In the genomic region with DNA sequence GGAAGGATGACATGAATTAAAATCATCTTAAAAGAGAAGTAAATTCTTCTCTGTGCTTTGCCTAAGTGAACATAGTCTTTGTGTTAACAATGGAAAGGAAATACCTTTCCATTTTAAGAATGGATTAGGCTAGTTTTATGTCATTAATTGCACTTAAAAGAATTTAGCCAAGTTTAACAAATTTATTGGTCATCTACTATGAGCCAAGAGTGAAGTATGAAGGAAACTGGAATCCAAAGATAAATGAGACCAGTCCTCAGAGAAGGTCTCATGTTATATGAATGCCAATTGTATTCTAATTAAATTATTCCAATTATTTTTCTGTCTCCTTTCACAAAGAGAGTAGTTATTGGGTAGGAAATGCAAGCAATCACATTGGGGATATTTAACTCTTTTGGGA, we compare ENCODE assay signal across 35 cellular contexts.
"Had no signal": no experiment of that assay in that cellular context is flagged by ENCODE, and none has a peak within 500 bp of the region (broad histone marks: within the 10 kb centered on the region; RNA-seq: fewer than 3 reads in every experiment).

No MANE protein-coding gene starts in this region.

- H3K4me3 ChIP-seq: ascending aorta, body of pancreas, breast epithelium had no signal

- H3K9me3 Mint-ChIP-seq: activated naive CD4-positive, alpha-beta T cell treated with anti-CD3 and anti-CD28 coated beads, Interleukin-2, amount 50 U/mL, for 24 hours had no signal

- FAIRE-seq: colon, TTC549 had no signal

- H3K36me3 Mint-ChIP-seq: activated CD8-positive, alpha-beta memory T cell treated with anti-CD3 and anti-CD28 coated beads, Interleukin-2, amount 10 ng/mL, durations not matched to agents 7 days and 5 days; activated naive CD4-positive, alpha-beta T cell treated with anti-CD3 and anti-CD28 coated beads, Interleukin-2, amount 10 ng/mL, durations not matched to agents 7 days and 5 days; activated naive CD4-positive, alpha-beta T cell treated with anti-CD3 and anti-CD28 coated beads, Interleukin-2, amount 50 U/mL, for 24 hours; activated naive CD8-positive, alpha-beta T cell; activated naive CD8-positive, alpha-beta T cell treated with anti-CD3 and anti-CD28 coated beads, Interleukin-2, amount 10 ng/mL, durations not matched to agents 7 days and 5 days had no signal

- H3K27me3 Mint-ChIP-seq: activated B cell treated with CpG ODN at 0.5 μM for 24 hours; activated CD4-positive, alpha-beta memory T cell treated with anti-CD3 and anti-CD28 coated beads, Interleukin-2, amount 10 ng/mL, durations not matched to agents 7 days and 5 days; activated CD4-positive, alpha-beta T cell treated with anti-CD3 and anti-CD28 coated beads, Interleukin-2, amount 10 ng/mL, durations not matched to agents 7 days and 5 days; activated CD8-positive, alpha-beta memory T cell treated with anti-CD3 and anti-CD28 coated beads, Interleukin-2, amount 10 ng/mL, durations not matched to agents 7 days and 5 days; activated naive CD4-positive, alpha-beta T cell treated with anti-CD3 and anti-CD28 coated beads, Interleukin-2, amount 10 ng/mL, durations not matched to agents 7 days and 5 days; activated naive CD4-positive, alpha-beta T cell treated with anti-CD3 and anti-CD28 coated beads, Interleukin-2, amount 50 U/mL, for 24 hours; activated naive CD8-positive, alpha-beta T cell; activated naive CD8-positive, alpha-beta T cell treated with anti-CD3 and anti-CD28 coated beads, Interleukin-2, amount 10 ng/mL, durations not matched to agents 7 days and 5 days; activated naive CD8-positive, alpha-beta T cell treated with anti-CD3 and anti-CD28 coated beads, Interleukin-2, amount 50 U/mL, for 24 hours; activated T-cell treated with anti-CD3 and anti-CD28 coated beads, Interleukin-2, amount 50 U/mL, for 24 hours had no signal

- DNase-seq: activated B cell treated with CpG ODN at 0.5 μM for 24 hours; activated CD4-positive, alpha-beta memory T cell treated with anti-CD3 and anti-CD28 coated beads, Interleukin-2, amount 10 ng/mL, durations not matched to agents 7 days and 5 days; activated CD4-positive, alpha-beta T cell treated with anti-CD3 and anti-CD28 coated beads for 4 hours; activated CD4-positive, alpha-beta T cell treated with anti-CD3 and anti-CD28 coated beads, Interleukin-2, amount 10 ng/mL, durations not matched to agents 7 days and 5 days; activated CD4-positive, alpha-beta T cell treated with anti-CD3 and anti-CD28 coated beads, Interleukin-2, amount 50 U/mL, for 48 hours; activated CD4-positive, CD25-positive, alpha-beta regulatory T cell treated with anti-CD3 and anti-CD28 coated beads, Interleukin-2, amount 50 U/mL, for 72 hours; activated CD8-positive, alpha-beta memory T cell treated with anti-CD3 and anti-CD28 coated beads for 24 hours; activated CD8-positive, alpha-beta memory T cell treated with anti-CD3 and anti-CD28 coated beads, Interleukin-2, amount 10 ng/mL, durations not matched to agents 7 days and 5 days; activated CD8-positive, alpha-beta memory T cell treated with anti-CD3 and anti-CD28 coated beads, Interleukin-2, amount 50 U/mL, for 48 hours; activated CD8-positive, alpha-beta T cell treated with anti-CD3 and anti-CD28 coated beads, Interleukin-2, amount 10 ng/mL, durations not matched to agents 7 days and 5 days; activated effector memory CD4-positive, alpha-beta T cell treated with Interleukin-2 at 50 U/mL for 16 hours; activated gamma-delta T cell; activated naive CD4-positive, alpha-beta T cell treated with anti-CD3 and anti-CD28 coated beads, Interleukin-2, amount 10 ng/mL, durations not matched to agents 7 days and 5 days; activated naive CD4-positive, alpha-beta T cell treated with Interleukin-2 at 50 U/mL for 16 hours; activated naive CD8-positive, alpha-beta T cell treated with anti-CD3 and anti-CD28 coated beads, Interleukin-2, amount 10 ng/mL, durations not matched to agents 7 days and 5 days; activated naive CD8-positive, alpha-beta T cell treated with anti-CD3 and anti-CD28 coated beads, Interleukin-2, amount 50 U/mL, for 24 hours; activated T-cell treated with anti-CD3 and anti-CD28 coated beads, Interleukin-2, amount 50 U/mL, for 24 hours; activated T-cell treated with anti-CD3 and anti-CD28 coated beads, Interleukin-2, amount 50 U/mL, for 48 hours; amygdala; anterior cingulate cortex; body of pancreas; brain microvascular endothelial cell; central memory CD4-positive, alpha-beta T cell; T-helper 2 cell; T-helper 9 cell had no signal

- H3K9me3 ChIP-seq: ascending aorta, body of pancreas, breast epithelium had no signal

- H3K36me3 ChIP-seq: ascending aorta, brain microvascular endothelial cell, breast epithelium had no signal

- H3K27ac ChIP-seq: ascending aorta, body of pancreas, brain microvascular endothelial cell, breast epithelium, VCaP had no signal

- H3K4me3 Mint-ChIP-seq: activated B cell treated with CpG ODN at 0.5 μM for 24 hours; activated CD4-positive, alpha-beta memory T cell treated with anti-CD3 and anti-CD28 coated beads, Interleukin-2, amount 10 ng/mL, durations not matched to agents 7 days and 5 days; activated CD4-positive, alpha-beta T cell treated with anti-CD3 and anti-CD28 coated beads, Interleukin-2, amount 10 ng/mL, durations not matched to agents 7 days and 5 days; activated CD8-positive, alpha-beta memory T cell treated with anti-CD3 and anti-CD28 coated beads, Interleukin-2, amount 10 ng/mL, durations not matched to agents 7 days and 5 days; activated CD8-positive, alpha-beta T cell treated with anti-CD3 and anti-CD28 coated beads, Interleukin-2, amount 10 ng/mL, durations not matched to agents 7 days and 5 days; activated naive CD4-positive, alpha-beta T cell treated with anti-CD3 and anti-CD28 coated beads, Interleukin-2, amount 10 ng/mL, durations not matched to agents 7 days and 5 days; activated naive CD4-positive, alpha-beta T cell treated with anti-CD3 and anti-CD28 coated beads, Interleukin-2, amount 50 U/mL, for 24 hours; activated naive CD8-positive, alpha-beta T cell; activated naive CD8-positive, alpha-beta T cell treated with anti-CD3 and anti-CD28 coated beads, Interleukin-2, amount 10 ng/mL, durations not matched to agents 7 days and 5 days; activated naive CD8-positive, alpha-beta T cell treated with anti-CD3 and anti-CD28 coated beads, Interleukin-2, amount 50 U/mL, for 24 hours; activated T-cell treated with anti-CD3 and anti-CD28 coated beads, Interleukin-2, amount 50 U/mL, for 24 hours; T-helper 1 cell treated with Interleukin-12 subunit alpha and Interleukin-12 subunit beta and Interleukin-4 antibody, amounts not matched to agents 30 μg/mL and 1 μg/mL, for 36 hours; T-helper 2 cell treated with Interferon-gamma antibody and Interleukin-4, amounts not matched to agents 5 μg/mL and 100 μg/mL, for 36 hours had no signal

- ATAC-seq: activated CD8-positive, alpha-beta memory T cell treated with anti-CD3 and anti-CD28 coated beads, Interleukin-2, amount 10 ng/mL, durations not matched to agents 7 days and 5 days; activated CD8-positive, alpha-beta T cell treated with anti-CD3 and anti-CD28 coated beads, Interleukin-2, amount 10 ng/mL, durations not matched to agents 7 days and 5 days; activated naive CD8-positive, alpha-beta T cell treated with anti-CD3 and anti-CD28 coated beads, Interleukin-2, amount 50 U/mL, for 24 hours; body of pancreas had no signal

- H3K27me3 ChIP-seq: ascending aorta, body of pancreas, brain microvascular endothelial cell, breast epithelium had no signal

- H3K4me1 Mint-ChIP-seq: activated B cell treated with CpG ODN at 0.5 μM for 24 hours; activated CD4-positive, alpha-beta memory T cell treated with anti-CD3 and anti-CD28 coated beads, Interleukin-2, amount 10 ng/mL, durations not matched to agents 7 days and 5 days; activated CD4-positive, alpha-beta T cell treated with anti-CD3 and anti-CD28 coated beads, Interleukin-2, amount 10 ng/mL, durations not matched to agents 7 days and 5 days; activated CD8-positive, alpha-beta memory T cell treated with anti-CD3 and anti-CD28 coated beads, Interleukin-2, amount 10 ng/mL, durations not matched to agents 7 days and 5 days; activated naive CD4-positive, alpha-beta T cell treated with anti-CD3 and anti-CD28 coated beads, Interleukin-2, amount 10 ng/mL, durations not matched to agents 7 days and 5 days; activated naive CD4-positive, alpha-beta T cell treated with anti-CD3 and anti-CD28 coated beads, Interleukin-2, amount 50 U/mL, for 24 hours; activated naive CD8-positive, alpha-beta T cell treated with anti-CD3 and anti-CD28 coated beads, Interleukin-2, amount 10 ng/mL, durations not matched to agents 7 days and 5 days; activated naive CD8-positive, alpha-beta T cell treated with anti-CD3 and anti-CD28 coated beads, Interleukin-2, amount 50 U/mL, for 24 hours had no signal

- H3K27ac Mint-ChIP-seq: activated B cell treated with CpG ODN at 0.5 μM for 24 hours; activated CD4-positive, alpha-beta memory T cell treated with anti-CD3 and anti-CD28 coated beads, Interleukin-2, amount 10 ng/mL, durations not matched to agents 7 days and 5 days; activated CD4-positive, alpha-beta T cell treated with anti-CD3 and anti-CD28 coated beads, Interleukin-2, amount 10 ng/mL, durations not matched to agents 7 days and 5 days; activated CD8-positive, alpha-beta memory T cell treated with anti-CD3 and anti-CD28 coated beads, Interleukin-2, amount 10 ng/mL, durations not matched to agents 7 days and 5 days; activated CD8-positive, alpha-beta T cell treated with anti-CD3 and anti-CD28 coated beads, Interleukin-2, amount 10 ng/mL, durations not matched to agents 7 days and 5 days; activated naive CD4-positive, alpha-beta T cell treated with anti-CD3 and anti-CD28 coated beads, Interleukin-2, amount 10 ng/mL, durations not matched to agents 7 days and 5 days; activated naive CD4-positive, alpha-beta T cell treated with anti-CD3 and anti-CD28 coated beads, Interleukin-2, amount 50 U/mL, for 24 hours; activated naive CD8-positive, alpha-beta T cell; activated naive CD8-positive, alpha-beta T cell treated with anti-CD3 and anti-CD28 coated beads, Interleukin-2, amount 10 ng/mL, durations not matched to agents 7 days and 5 days; activated naive CD8-positive, alpha-beta T cell treated with anti-CD3 and anti-CD28 coated beads, Interleukin-2, amount 50 U/mL, for 24 hours; activated T-cell treated with anti-CD3 and anti-CD28 coated beads, Interleukin-2, amount 50 U/mL, for 24 hours; activated T-helper 2 cell treated with anti-CD3 and anti-CD28 coated beads, Interferon-gamma antibody, Interleukin-2, Interleukin-4, amounts not matched to agents 10 μg/mL and 5 μg/mL and 100 μg/mL, durations not matched to agents 14 hours and 24 hours and 36 hours; T-helper 1 cell treated with Interleukin-12 subunit alpha and Interleukin-12 subunit beta and Interleukin-4 antibody, amounts not matched to agents 30 μg/mL and 1 μg/mL, for 36 hours; T-helper 2 cell treated with Interferon-gamma antibody and Interleukin-4, amounts not matched to agents 5 μg/mL and 100 μg/mL, for 36 hours had no signal

- H3K4me1 ChIP-seq: ascending aorta, body of pancreas, breast epithelium had no signal
